ENCODE assay signal across 20 cellular contexts in genomic region chr9:125644819-125645507, GRCh38.
DNase-seq lines count a peak whose midpoint lies in the region; ATAC-seq, FAIRE-seq and TF ChIP-seq lines count a peak whose summit lies in the region.
"Had no signal": no experiment of that assay in that cellular context is flagged by ENCODE, and none has a peak within 500 bp of the region (broad histone marks: within the 10 kb centered on the region; RNA-seq: fewer than 3 reads in every experiment).

No MANE protein-coding gene starts in this region.

- H3K27ac Mint-ChIP-seq in activated CD4-positive, alpha-beta T cell treated with anti-CD3 and anti-CD28 coated beads, Interleukin-2, amount 10 ng/mL, durations not matched to agents 24 days and 14 days, result peak overlapping the region; percentile 66

- no peaks in the 10 kb centered on the region for H3K27me3 ChIP-seq in IMR-90 (ENCODE audit: control insufficient read depth, insufficient read depth, low read length)
- no peaks in the 10 kb centered on the region for H3K27me3 ChIP-seq in GM12878 (replicated peaks in 1 of 2; ENCODE audit: control insufficient read depth in 2 of 2, insufficient read depth in 2 of 2, low read length in 1 of 2)
- H3K27me3 ChIP-seq in trophoblast cell (ENCODE audit: insufficient read depth, low read length), result no peaks in the 10 kb centered on the region
- H3K27me3 ChIP-seq in suprapubic skin, result no peaks in the 10 kb centered on the region
- H3K27me3 ChIP-seq: Peyer's patch, testis had no signal

- TF ChIP-seq EP300 in GM12878 (IDR thresholded peaks at IDR 0.05; ENCODE audit: borderline replicate concordance in 1 of 2, control insufficient read depth in 1 of 2, low read depth in 2 of 2, low read length in 2 of 2) (no peak), suprapubic skin (IDR thresholded peaks at IDR 0.05) (no peak)

- H3K14ac ChIP-seq in IMR-90 (replicated peaks; ENCODE audit: low read depth, low read length), result peak overlapping the region; percentile 34; the same call in 1 of the 2 replicates
- H3K14ac ChIP-seq in trophoblast cell (ENCODE audit: low read length), result peak overlapping the region; percentile 19

- H4K20me1 ChIP-seq in IMR-90 (ENCODE audit: insufficient read depth, low read length) (no peaks in the 10 kb centered on the region), GM12878 (ENCODE audit: control insufficient read depth, insufficient read depth) (no peaks in the 10 kb centered on the region)

- no peak overlapping the region for H3K27ac ChIP-seq in IMR-90 (ENCODE audit: insufficient read depth, low read length)
- peak overlapping the region; percentile 91 for H3K27ac ChIP-seq in GM12878 (ENCODE audit: control insufficient read depth, insufficient read depth)
- no peak overlapping the region for H3K27ac ChIP-seq in trophoblast cell (ENCODE audit: low read depth, low read length)
- H3K27ac ChIP-seq in suprapubic skin, result no peak overlapping the region
- H3K27ac ChIP-seq: C4-2B, testis had no signal

- H2AK9ac ChIP-seq in IMR-90 (replicated peaks; ENCODE audit: low read depth, low read length, poor library complexity), result no peak overlapping the region

- H2BK12ac ChIP-seq in trophoblast cell (ENCODE audit: low read length), result no peak overlapping the region

- in situ Hi-C loops in IMR-90 (cut with MboI; ENCODE audit: low sequenced_read_pairs) (no loop called here), GM12878 (cut with MboI) (loop anchor here (25.0 kb wide), 1 partner anchor 1433 kb away; no protein-coding TSS in a partner anchor)

- no peak for ATAC-seq in IMR-90 (ENCODE audit: low read depth)
- no peak for ATAC-seq in GM12878
- ATAC-seq: left ventricle myocardium superior had no signal

- H3K18ac ChIP-seq in IMR-90 (ENCODE audit: low read depth, low read length) (no peak overlapping the region), trophoblast cell (ENCODE audit: low read length) (no peak overlapping the region)

- no TSS peak for BruUV-seq in IMR-90 (replicated peaks; lab: Mats Ljungman, UMichigan)
- no TSS peak for BruUV-seq in GM12878 (replicated peaks; lab: Mats Ljungman, UMichigan)

- no peak overlapping the region for H4K91ac ChIP-seq in IMR-90 (ENCODE audit: insufficient read depth, low read depth, low read length)
- H4K91ac ChIP-seq in trophoblast cell (ENCODE audit: low read depth, low read length), result no peak overlapping the region

- no peak overlapping the region for H4K12ac ChIP-seq in trophoblast cell (ENCODE audit: low read depth, low read length)

- H3K4ac ChIP-seq in IMR-90 (ENCODE audit: low read depth, low read length), result no peak overlapping the region; the same call in 1 of the 2 replicates
- no peak overlapping the region for H3K4ac ChIP-seq in trophoblast cell (ENCODE audit: low read depth, low read length)

- H2BK120ac ChIP-seq in IMR-90 (ENCODE audit: low read depth, low read length) (no peak overlapping the region), trophoblast cell (ENCODE audit: insufficient read depth, low read length, poor library complexity) (no peak overlapping the region)

- intact Hi-C loops in activated CD4-positive, alpha-beta T cell treated with anti-CD3 and anti-CD28 coated beads, Interleukin-2, amount 10 ng/mL, durations not matched to agents 24 days and 14 days (cut with micrococcal nuclease), result loop anchor here (5.0 to 10.0 kb wide), 3 partner anchors 102 to 310 kb away; partner anchors contain the start of gene PBX3
- intact Hi-C loops in IMR-90 (cut with micrococcal nuclease) (no loop called here), GM12878 (cut with micrococcal nuclease; ENCODE audit: unreplicated experiment) (no loop called here)

- H3K56ac ChIP-seq in IMR-90 (ENCODE audit: extremely low read depth, insufficient read depth, low read length), result no peak overlapping the region

- no peak overlapping the region for H4K5ac ChIP-seq in IMR-90 (ENCODE audit: low read depth, low read length)

- no CpG with 5 or more reads among the region's 7 CpGs for WGBS in IMR-90 (ENCODE audit: extremely low coverage in 2 of 2, insufficient read length in 1 of 2), 2 experiments
- 94% methylated on average over 7 of the region's 7 CpGs for WGBS in GM12878 (ENCODE audit: insufficient coverage, insufficient replicate concordance, low lambda C conversion rate, missing lambda C conversion rate)
- WGBS in trophoblast cell (ENCODE audit: extremely low coverage, insufficient coverage, insufficient read length), result no CpG with 5 or more reads among the region's 7 CpGs
- WGBS in suprapubic skin, result 94% methylated on average over 7 of the region's 7 CpGs

- H3K4me3 ChIP-seq in IMR-90 (ENCODE audit: insufficient read depth, low read depth, low read length), result no peak overlapping the region
- 0 out of 2 replicates have a peak overlapping the region, but pooled peaks have one; percentile 23 for H3K4me3 ChIP-seq in GM12878
- H3K4me3 ChIP-seq in trophoblast cell (ENCODE audit: low read depth, low read length), result no peak overlapping the region
- H3K4me3 ChIP-seq in suprapubic skin, result no peak overlapping the region
- H3K4me3 ChIP-seq: Peyer's patch, testis had no signal

- TF ChIP-seq RAD21 in IMR-90 (IDR thresholded peaks at IDR 0.05; ENCODE audit: low read length) (no peak), GM12878 (IDR thresholded peaks at IDR 0.05; ENCODE audit: insufficient read depth, low read depth, low read length) (no peak)

- H3K9me3 ChIP-seq in IMR-90 (ENCODE audit: control insufficient read depth, insufficient read depth, low read length) (no peaks in the 10 kb centered on the region), GM12878 (replicated peaks; ENCODE audit: control insufficient read depth, insufficient read depth, low read length) (no peaks in the 10 kb centered on the region), trophoblast cell (ENCODE audit: insufficient read depth, low read depth, low read length) (no peaks in the 10 kb centered on the region), suprapubic skin (no peaks in the 10 kb centered on the region)
- H3K9me3 ChIP-seq: Peyer's patch, testis had no signal

- H3K79me2 ChIP-seq in GM12878 (ENCODE audit: control insufficient read depth, insufficient read depth, low read length) (peaks cover 70% of the 10 kb centered on the region), trophoblast cell (ENCODE audit: control insufficient read depth, insufficient read depth, low read length, poor library complexity) (peaks cover 2% of the 10 kb centered on the region)

- no peak overlapping the region for H2BK20ac ChIP-seq in IMR-90 (ENCODE audit: low read depth, low read length)

- peaks cover 45% of the 10 kb centered on the region for H3K4me1 Mint-ChIP-seq in activated CD4-positive, alpha-beta T cell treated with anti-CD3 and anti-CD28 coated beads, Interleukin-2, amount 10 ng/mL, durations not matched to agents 24 days and 14 days

- H3K27me3 Mint-ChIP-seq in activated CD4-positive, alpha-beta T cell treated with anti-CD3 and anti-CD28 coated beads, Interleukin-2, amount 10 ng/mL, durations not matched to agents 24 days and 14 days, result no peaks in the 10 kb centered on the region

- H3K36me3 ChIP-seq in IMR-90 (ENCODE audit: control insufficient read depth, insufficient read depth, low read length) (peaks cover 4% of the 10 kb centered on the region; the same call in 1 of the 2 replicates), GM12878 (ENCODE audit: control insufficient read depth in 2 of 2, insufficient read depth in 2 of 2, low read length in 1 of 2) (peaks cover 0 to 3% of the 10 kb centered on the region in 2 experiments; a peak in 2 of 4 replicates), trophoblast cell (ENCODE audit: control insufficient read depth in 1 of 2, insufficient read depth in 2 of 2, low read length in 2 of 2) (peaks cover 0 to 1% of the 10 kb centered on the region in 2 experiments), suprapubic skin (no peaks in the 10 kb centered on the region)
- H3K36me3 ChIP-seq: Peyer's patch had no signal

- H3K4me3 Mint-ChIP-seq in activated CD4-positive, alpha-beta T cell treated with anti-CD3 and anti-CD28 coated beads, Interleukin-2, amount 10 ng/mL, durations not matched to agents 24 days and 14 days, result peak overlapping the region; percentile 4

- H3K4me2 ChIP-seq in IMR-90 (ENCODE audit: low read depth, low read length) (no peak overlapping the region), GM12878 (ENCODE audit: control insufficient read depth, insufficient read depth) (peak overlapping the region; percentile 85), trophoblast cell (ENCODE audit: low read length) (no peak overlapping the region)

- H3K79me1 ChIP-seq in IMR-90 (ENCODE audit: low read depth in 1 of 2, low read length in 2 of 2) (peaks cover 19 to 71% of the 10 kb centered on the region in 2 experiments), trophoblast cell (ENCODE audit: low read length) (no peaks in the 10 kb centered on the region)

- CTCF ChIA-PET in IMR-90 (lab: Yijun Ruan, JAX), result interaction anchor here (0.6 kb wide), 2 partner anchors 17 to 286 kb away, joined by 3 read pairs; no protein-coding TSS in a partner anchor
- CTCF ChIA-PET in GM12878 (lab: Yijun Ruan, JAX), result interaction anchor here (0.7 to 3.6 kb wide), 6 partner anchors 9 to 86 kb away, joined by 3 to 29 read pairs (median 12); partner anchors contain the start of gene MAPKAP1

- no peaks in the 10 kb centered on the region for H3K9me3 Mint-ChIP-seq in activated CD4-positive, alpha-beta T cell treated with anti-CD3 and anti-CD28 coated beads, Interleukin-2, amount 10 ng/mL, durations not matched to agents 24 days and 14 days

- no peak overlapping the region for H2BK5ac ChIP-seq in IMR-90 (ENCODE audit: low read depth, low read length, poor library complexity, severe bottlenecking)
- no peak overlapping the region for H2BK5ac ChIP-seq in trophoblast cell (ENCODE audit: low read depth, low read length, poor library complexity)

- H3K4me1 ChIP-seq in IMR-90 (ENCODE audit: control insufficient read depth, insufficient read depth, low read length) (peaks cover 15% of the 10 kb centered on the region), GM12878 (ENCODE audit: control insufficient read depth, insufficient read depth, low read length) (peaks cover 69% of the 10 kb centered on the region), trophoblast cell (ENCODE audit: control insufficient read depth in 1 of 2, insufficient read depth in 2 of 2, low read length in 2 of 2) (peaks cover 4% of the 10 kb centered on the region in 2 experiments), suprapubic skin (peaks cover 3% of the 10 kb centered on the region)

- no peak overlapping the region for H2BK15ac ChIP-seq in IMR-90 (ENCODE audit: low read depth, low read length)

- H3K9ac ChIP-seq in IMR-90 (ENCODE audit: low read depth, low read length) (no peak overlapping the region), GM12878 (ENCODE audit: control insufficient read depth, insufficient read depth, low read length) (no peak overlapping the region), trophoblast cell (ENCODE audit: low read length) (no peak overlapping the region)

- POLR2A ChIA-PET in IMR-90 (lab: Charles Lee; ENCODE audit: unreplicated experiment) (no interaction called here), GM12878 (lab: Charles Lee) (interaction anchor here (0.7 to 9.7 kb wide), 7 partner anchors 10 to 186 kb away, joined by 3 to 105 read pairs (median 8); partner anchors contain the start of gene MAPKAP1)

- H2AFZ ChIP-seq in IMR-90 (replicated peaks; ENCODE audit: low read length, poor library complexity) (no peak overlapping the region), GM12878 (ENCODE audit: control insufficient read depth, low read depth, low read length) (no peak overlapping the region), trophoblast cell (ENCODE audit: insufficient read depth, low read length, poor library complexity) (no peak overlapping the region)

- RAD21 ChIA-PET in GM12878 (lab: Charles Lee; ENCODE audit: unreplicated experiment), result interaction anchor here (0.7 to 10.9 kb wide), 8 partner anchors 10 to 86 kb away, joined by 3 to 237 read pairs (median 6); partner anchors contain the start of gene MAPKAP1

- no peak for DNase-seq in activated CD4-positive, alpha-beta T cell treated with anti-CD3 and anti-CD28 coated beads, Interleukin-2, amount 10 ng/mL, durations not matched to agents 24 days and 14 days
- no peak for DNase-seq in activated CD4-positive, alpha-beta T cell treated with anti-CD3 and anti-CD28 coated beads, Interleukin-2, amount 50 U/mL, for 48 hours
- no peak for DNase-seq in IMR-90
- DNase-seq in GM12878 (ENCODE audit: low read depth, low spot score), result no peak
- no peak for DNase-seq in trophoblast cell
- no peak for DNase-seq in suprapubic skin (ENCODE audit: low spot score in 2 of 2)
- no peak for DNase-seq in mucosa of gallbladder (ENCODE audit: low spot score)
- DNase-seq in NCI-H2029 (lab: John Stamatoyannopoulos, UW), result no peak
- DNase-seq: activated CD4-positive, alpha-beta T cell treated with anti-CD3 and anti-CD28 coated beads for 48 hours; anterior cingulate cortex; effector memory CD4-positive, alpha-beta T cell; glutamatergic neuron; left ventricle myocardium superior; NCI-H1436; Peyer's patch; small intestine; stimulated activated CD4-positive, alpha-beta T cell treated with anti-CD3 and anti-CD28 coated beads, Interleukin-4, amount 100 ng/mL, for 4 hours; testis had no signal

- H2AK5ac ChIP-seq in IMR-90 (ENCODE audit: low read depth, low read length), result no peak overlapping the region
- H2AK5ac ChIP-seq in trophoblast cell (ENCODE audit: low read length), result no peak overlapping the region

- TF ChIP-seq POLR2A in IMR-90 (IDR thresholded peaks at IDR 0.05; ENCODE audit: low read depth, low read length) (no peak), GM12878 (IDR thresholded peaks at IDR 0.05; ENCODE audit: low read depth, low read length) (no peak), suprapubic skin (IDR thresholded peaks at IDR 0.05) (no peak)

- H3K23ac ChIP-seq in IMR-90 (ENCODE audit: low read depth, low read length), result no peak overlapping the region
- H3K23ac ChIP-seq in trophoblast cell (ENCODE audit: low read length), result no peak overlapping the region

- peaks cover 7% of the 10 kb centered on the region for H3K9me1 ChIP-seq in IMR-90 (ENCODE audit: insufficient read depth, low read length)

- dilution Hi-C loops in IMR-90 (cut with HindIII; ENCODE audit: low sequenced_read_pairs, unreplicated experiment), result no loop called here

- H3K36me3 Mint-ChIP-seq in activated CD4-positive, alpha-beta T cell treated with anti-CD3 and anti-CD28 coated beads, Interleukin-2, amount 10 ng/mL, durations not matched to agents 24 days and 14 days (ENCODE audit: low read depth), result peaks cover 18% of the 10 kb centered on the region

- TF ChIP-seq CTCF in IMR-90 (conservative IDR thresholded peaks at IDR 0.05; ENCODE audit: low read depth, low read length) (no peak), GM12878 (IDR thresholded peaks at IDR 0.05 in 2 of 3, conservative IDR thresholded peaks at IDR 0.05 in 1 of 3; ENCODE audit: control insufficient read depth in 2 of 3, extremely low read depth in 1 of 3, insufficient read depth in 1 of 3, low read depth in 3 of 3, low read length in 3 of 3) (no peak), suprapubic skin (IDR thresholded peaks at IDR 0.05) (no peak)

- H4K8ac ChIP-seq in IMR-90 (ENCODE audit: low read depth in 2 of 2, low read length in 2 of 2) (no peak overlapping the region), trophoblast cell (ENCODE audit: low read depth, low read length) (no peak overlapping the region)

- no peak for FAIRE-seq in GM12878 (lab: Jason Lieb, UNC)
- FAIRE-seq: HTR-8/SVneo, small intestine had no signal

- SMC1A ChIA-PET in GM12878 (lab: Charles Lee; ENCODE audit: uncharacterized antibody, unreplicated experiment), result interaction anchor here (0.9 to 10.6 kb wide), 8 partner anchors 11 to 176 kb away, joined by 3 to 251 read pairs (median 4); partner anchors contain the start of gene MAPKAP1
